ENCODE assay signal across 8 cellular contexts in genomic region chr2:37734896-37735519, GRCh38.
DNase-seq lines count a peak whose midpoint lies in the region; TF ChIP-seq lines count a peak whose summit lies in the region.
"Not testable (repeated sequence)": the region's sequence is repeated elsewhere in the genome, so short reads cannot be mapped to it uniquely, and the experiment has no call there.

No MANE protein-coding gene starts in this region.

- H3K9me3 ChIP-seq in BLaER1, result peaks cover 13% of the 10 kb centered on the region
- not testable (repeated sequence) for H3K9me3 ChIP-seq in adipocyte (ENCODE audit: control insufficient read depth, low read length); esophagus muscularis mucosa; uterus

- DNase-seq in HK-2 (ENCODE audit: unreplicated experiment), result peak; percentile 22
- peak; percentile 56 for DNase-seq in NOMO-1 treated with dmso at 0.1 percent for 144 hours (lab: John Stamatoyannopoulos, UW; ENCODE audit: unreplicated experiment)
- peak; percentile 85 for DNase-seq in adipocyte (ENCODE audit: low read depth)
- DNase-seq in esophagus muscularis mucosa (ENCODE audit: extremely low spot score), result not testable (repeated sequence)
- DNase-seq in kidney epithelial cell (ENCODE audit: low read depth), result peak; percentile 35
- DNase-seq in uterus, result peak in 1 of 2 donors; percentile 56

- not testable (repeated sequence) for TF ChIP-seq EP300 in esophagus muscularis mucosa (IDR thresholded peaks at IDR 0.05)

- H3K9ac ChIP-seq in BLaER1 (peak overlapping the region; percentile 83), adipocyte (ENCODE audit: low read length) (peak overlapping the region; percentile 68)
- not testable (repeated sequence) for H3K9ac ChIP-seq in rectal smooth muscle tissue (ENCODE audit: low read length)

- H3K36me3 ChIP-seq in BLaER1; adipocyte (ENCODE audit: control insufficient read depth, insufficient read depth, low read length, severe bottlenecking); esophagus muscularis mucosa; kidney epithelial cell (ENCODE audit: control insufficient read depth, insufficient read depth, low read length); rectal smooth muscle tissue (ENCODE audit: control insufficient read depth, insufficient read depth, low read length); uterus: not testable (repeated sequence)

- H3K27me3 ChIP-seq in BLaER1; adipocyte (replicated peaks; ENCODE audit: control insufficient read depth, insufficient read depth, low read length); esophagus muscularis mucosa; kidney epithelial cell (ENCODE audit: control insufficient read depth, insufficient read depth, low read length); rectal smooth muscle tissue (ENCODE audit: control insufficient read depth, insufficient read depth, low read length); uterus: not testable (repeated sequence)

- H3K4me3 ChIP-seq in BLaER1 (peak overlapping the region; percentile 39; the same call in 1 of the 2 replicates), adipocyte (ENCODE audit: low read length) (peak overlapping the region; percentile 32)
- H3K4me3 ChIP-seq in esophagus muscularis mucosa; kidney epithelial cell (ENCODE audit: low read depth, low read length); rectal smooth muscle tissue (ENCODE audit: low read length); uterus: not testable (repeated sequence)

- 39% methylated on average over 8 of the region's 8 CpGs for WGBS in esophagus muscularis mucosa

- intact Hi-C loops in esophagus muscularis mucosa (cut with DNase I); uterus (cut with DNase I; ENCODE audit: low total_unique reads): not testable (repeated sequence)

- H3K4me2 ChIP-seq in BLaER1, result peak overlapping the region; percentile 85

- H3K27ac ChIP-seq in BLaER1 (peak overlapping the region; percentile 95), esophagus muscularis mucosa (replicated peaks in 1 of 4) (peak overlapping the region in 3 of 4 donors; percentile 26 to 31 (median 27)), rectal smooth muscle tissue (ENCODE audit: low read depth, low read length) (peak overlapping the region; percentile 75), uterus (peak overlapping the region; percentile 81 to 89)

- not testable (repeated sequence) for TF ChIP-seq POLR2A in esophagus muscularis mucosa (IDR thresholded peaks at IDR 0.05; ENCODE audit: low read depth); uterus (IDR thresholded peaks at IDR 0.05)

- H4K20me1 ChIP-seq in BLaER1, result not testable (repeated sequence)

- TF ChIP-seq CTCF in esophagus muscularis mucosa (IDR thresholded peaks at IDR 0.05); kidney epithelial cell (IDR thresholded peaks at IDR 0.05; ENCODE audit: insufficient read depth, low read length, poor library complexity, severe bottlenecking); uterus (IDR thresholded peaks at IDR 0.05): not testable (repeated sequence)

- H3K4me1 ChIP-seq in BLaER1, result peaks cover 83% of the 10 kb centered on the region
- H3K4me1 ChIP-seq in adipocyte (ENCODE audit: control insufficient read depth, insufficient read depth, low read length), result peaks cover 23% of the 10 kb centered on the region
- peaks cover 3 to 14% (median 8%) of the 10 kb centered on the region in 4 donors for H3K4me1 ChIP-seq in esophagus muscularis mucosa
- H3K4me1 ChIP-seq in rectal smooth muscle tissue (ENCODE audit: control insufficient read depth, insufficient read depth, low read length), result peaks cover 15% of the 10 kb centered on the region
- H3K4me1 ChIP-seq in uterus, result not testable (repeated sequence)

Comparison
In these comparisons a context has a peak if more than half of its experiments do, and no peak if none do; other contexts are left out.
1. H3K27ac ChIP-seq: peak in every context shown above with its lines; median percentile 95 in BLaER1; 85 in uterus; 75 in rectal smooth muscle tissue; 27 in esophagus muscularis mucosa.